In the genomic region with DNA sequence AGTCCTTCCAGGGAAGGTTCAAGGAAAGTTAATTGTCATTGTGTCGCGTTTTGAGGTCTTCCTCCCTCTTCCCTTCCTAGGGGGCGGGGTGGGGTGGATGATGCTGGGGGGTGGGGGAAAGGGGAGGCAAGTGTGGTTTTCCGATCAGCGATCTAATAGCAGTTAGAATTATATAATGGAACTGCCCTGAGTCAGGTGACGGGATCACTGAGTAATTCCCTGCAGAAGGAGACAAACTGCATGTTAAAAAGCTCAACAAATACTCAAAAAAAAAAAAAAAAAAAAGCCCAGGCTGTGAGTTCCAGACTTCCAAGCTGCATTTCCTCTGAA, we compare ENCODE assay signal across 10 cellular contexts.
A peak's percentile ranks its signal among the peaks of the same experiment; 100 is the strongest.
DNase-seq lines count a peak whose midpoint lies in the region; ATAC-seq, FAIRE-seq and TF ChIP-seq lines count a peak whose summit lies in the region.
"Had no signal": no experiment of that assay in that cellular context is flagged by ENCODE, and none has a peak within 500 bp of the region (broad histone marks: within the 10 kb centered on the region; RNA-seq: fewer than 3 reads in every experiment).

No MANE protein-coding gene starts in this region.

- no peak for ATAC-seq in SK-N-SH treated with all-trans-retinoic acid at 6 μM for 48 hours
- no peak for ATAC-seq in activated naive CD8-positive, alpha-beta T cell treated with anti-CD3 and anti-CD28 coated beads, Interleukin-2, amount 50 U/mL, for 24 hours

- WGBS in SK-N-SH (ENCODE audit: low lambda C conversion rate) = 77% methylated on average over 6 of the region's 6 CpGs
- 10 to 14% methylated on average over 6 of the region's 6 CpGs for WGBS in lower leg skin, 2 donors

- H3K9me3 Mint-ChIP-seq in activated naive CD8-positive, alpha-beta T cell treated with anti-CD3 and anti-CD28 coated beads, Interleukin-2, amount 50 U/mL, for 24 hours = no peaks in the 10 kb centered on the region

- TF ChIP-seq RAD21 in SK-N-SH (IDR thresholded peaks at IDR 0.05; ENCODE audit: low read length) = no peak

- H3K4me3 Mint-ChIP-seq in activated naive CD8-positive, alpha-beta T cell treated with anti-CD3 and anti-CD28 coated beads, Interleukin-2, amount 50 U/mL, for 24 hours = peak overlapping the region; percentile 81

- H3K9me3 ChIP-seq in SK-N-SH (no peaks in the 10 kb centered on the region), kidney (ENCODE audit: control insufficient read depth in 1 of 2, low read length in 2 of 2) (no peaks in the 10 kb centered on the region), subcutaneous abdominal adipose tissue (ENCODE audit: control insufficient read depth in 5 of 5, low read length in 5 of 5) (no peaks in the 10 kb centered on the region)

- no peak for DNase-seq in SK-N-SH
- DNase-seq in activated naive CD8-positive, alpha-beta T cell treated with anti-CD3 and anti-CD28 coated beads, Interleukin-2, amount 50 U/mL, for 24 hours = no peak
- no peak for DNase-seq in kidney
- DNase-seq in lower leg skin (ENCODE audit: low spot score in 2 of 2) = no peak
- DNase-seq in HuH-7 (ENCODE audit: low spot score) = no peak
- no peak for DNase-seq in anterior cingulate cortex (lab: John Stamatoyannopoulos, UW)
- DNase-seq: SIG-M5 had no signal

- peaks cover 42% of the 10 kb centered on the region for H3K27me3 Mint-ChIP-seq in activated naive CD8-positive, alpha-beta T cell treated with anti-CD3 and anti-CD28 coated beads, Interleukin-2, amount 50 U/mL, for 24 hours

- no peaks in the 10 kb centered on the region for H3K9me2 ChIP-seq in SK-N-SH

- no peak for TF ChIP-seq EP300 in SK-N-SH (IDR thresholded peaks at IDR 0.05; ENCODE audit: borderline replicate concordance in 1 of 2, low read depth in 1 of 2, low read length in 1 of 2)

- peaks cover 23% of the 10 kb centered on the region for H3K4me1 Mint-ChIP-seq in activated naive CD8-positive, alpha-beta T cell treated with anti-CD3 and anti-CD28 coated beads, Interleukin-2, amount 50 U/mL, for 24 hours

- H3K27me3 ChIP-seq in SK-N-SH (ENCODE audit: insufficient read depth) (no peaks in the 10 kb centered on the region), subcutaneous abdominal adipose tissue (ENCODE audit: control insufficient read depth in 5 of 5, insufficient read depth in 4 of 5, low read length in 5 of 5) (peaks cover 0 to 6% (median 0%) of the 10 kb centered on the region in 5 donors)

- H3K27ac ChIP-seq in SK-N-SH (ENCODE audit: low read depth in 2 of 2, low read length in 1 of 2) = no peak overlapping the region
- peak overlapping the region; percentile 74 to 81 for H3K27ac ChIP-seq in kidney (ENCODE audit: low read depth in 2 of 2, low read length in 2 of 2)
- peak overlapping the region; percentile 73 for H3K27ac ChIP-seq in subcutaneous abdominal adipose tissue (ENCODE audit: low read depth, low read length)

- H3K4me1 ChIP-seq in SK-N-SH (ENCODE audit: control insufficient read depth in 1 of 2, insufficient read depth in 2 of 2, low read depth in 1 of 2, low read length in 1 of 2) (peaks cover 0 to 6% of the 10 kb centered on the region in 2 experiments; a peak in 1 of 4 replicates), kidney (ENCODE audit: control insufficient read depth in 1 of 2, insufficient read depth in 1 of 2, low read depth in 1 of 2, low read length in 2 of 2) (peaks cover 4 to 8% of the 10 kb centered on the region in 2 donors), subcutaneous abdominal adipose tissue (ENCODE audit: control insufficient read depth in 5 of 5, insufficient read depth in 5 of 5, low read length in 5 of 5) (peaks cover 0 to 18% (median 14%) of the 10 kb centered on the region in 5 donors)

- POLR2A ChIA-PET in SK-N-SH (lab: Yijun Ruan, JAX) = no interaction called here

- no peaks in the 10 kb centered on the region for H3K36me3 ChIP-seq in SK-N-SH (replicated peaks in 1 of 2; ENCODE audit: control insufficient read depth in 1 of 2, insufficient read depth in 2 of 2, low read length in 1 of 2)
- no peaks in the 10 kb centered on the region for H3K36me3 ChIP-seq in kidney (ENCODE audit: control insufficient read depth in 1 of 2, insufficient read depth in 2 of 2, low read length in 2 of 2)
- H3K36me3 ChIP-seq in subcutaneous abdominal adipose tissue (ENCODE audit: control insufficient read depth in 5 of 5, insufficient read depth in 5 of 5, low read length in 5 of 5) = no peaks in the 10 kb centered on the region

- CTCF ChIA-PET in SK-N-SH (lab: Yijun Ruan, JAX) = interaction anchor here (1.5 to 1.7 kb wide), 2 partner anchors 41 to 374 kb away, joined by 3 to 6 read pairs; no protein-coding TSS in a partner anchor

- FAIRE-seq in kidney (lab: Jason Lieb, UNC) = no peak
- FAIRE-seq: A204.1 had no signal

- peak overlapping the region; percentile 41; the same call in 1 of the 2 replicates for H3K9ac ChIP-seq in SK-N-SH
- peak overlapping the region; percentile 86 to 92 for H3K9ac ChIP-seq in kidney (ENCODE audit: low read length in 2 of 2)
- H3K9ac ChIP-seq in subcutaneous abdominal adipose tissue (ENCODE audit: low read length in 5 of 5) = peak overlapping the region in 4 of 5 donors; percentile 60 to 78 (median 72)

- intact Hi-C loops in kidney (cut with DNase I) (no loop called here), lower leg skin (cut with DNase I; ENCODE audit: low total_unique reads) (no loop called here)

- H2AFZ ChIP-seq in SK-N-SH (ENCODE audit: low read depth) = peak overlapping the region; percentile 91

- TF ChIP-seq CTCF in SK-N-SH (IDR thresholded peaks at IDR 0.05) (no peak), kidney (IDR thresholded peaks at IDR 0.05; ENCODE audit: borderline replicate concordance, extremely low read depth, insufficient read depth) (no peak), lower leg skin (IDR thresholded peaks at IDR 0.05) (no peak)

- no peaks in the 10 kb centered on the region for H3K79me2 ChIP-seq in SK-N-SH (ENCODE audit: insufficient read depth)

- H3K4me3 ChIP-seq in SK-N-SH (ENCODE audit: low read depth in 2 of 2, low read length in 1 of 2) (peak overlapping the region; percentile 62 to 74), kidney (ENCODE audit: low read length in 2 of 2) (peak overlapping the region; percentile 96 to 98), subcutaneous abdominal adipose tissue (ENCODE audit: low read depth in 1 of 5, low read length in 5 of 5) (peak overlapping the region; percentile 80 to 86 (median 83)), lower leg skin (ENCODE audit: low read depth, poor library complexity, severe bottlenecking) (no peak overlapping the region)

- no peak overlapping the region for H3K27ac Mint-ChIP-seq in activated naive CD8-positive, alpha-beta T cell treated with anti-CD3 and anti-CD28 coated beads, Interleukin-2, amount 50 U/mL, for 24 hours

- TF ChIP-seq POLR2A in lower leg skin (IDR thresholded peaks at IDR 0.05) = no peak

- no peaks in the 10 kb centered on the region for H4K20me1 ChIP-seq in SK-N-SH (ENCODE audit: insufficient read depth)

- H3K36me3 Mint-ChIP-seq in activated naive CD8-positive, alpha-beta T cell treated with anti-CD3 and anti-CD28 coated beads, Interleukin-2, amount 50 U/mL, for 24 hours (ENCODE audit: low read depth) = no peaks in the 10 kb centered on the region

- no peaks in the 10 kb centered on the region for H3F3A ChIP-seq in SK-N-SH (replicated peaks; ENCODE audit: insufficient read depth)

- peak overlapping the region; percentile 87 for H3K4me2 ChIP-seq in SK-N-SH

TF ChIP-seq in SK-N-SH, 30 proteins besides CTCF, POLR2A, EP300 and RAD21 (continues in another document):
- TF ChIP-seq CHD2 (IDR thresholded peaks at IDR 0.05; ENCODE audit: low read length, partially characterized antibody) = no peak

TF ChIP-seq in SK-N-SH treated with all-trans-retinoic acid at 6 μM for 48 hours, 23 proteins besides CTCF, POLR2A, EP300 and RAD21 (continues in another document):
- TF ChIP-seq, protein P1, sequence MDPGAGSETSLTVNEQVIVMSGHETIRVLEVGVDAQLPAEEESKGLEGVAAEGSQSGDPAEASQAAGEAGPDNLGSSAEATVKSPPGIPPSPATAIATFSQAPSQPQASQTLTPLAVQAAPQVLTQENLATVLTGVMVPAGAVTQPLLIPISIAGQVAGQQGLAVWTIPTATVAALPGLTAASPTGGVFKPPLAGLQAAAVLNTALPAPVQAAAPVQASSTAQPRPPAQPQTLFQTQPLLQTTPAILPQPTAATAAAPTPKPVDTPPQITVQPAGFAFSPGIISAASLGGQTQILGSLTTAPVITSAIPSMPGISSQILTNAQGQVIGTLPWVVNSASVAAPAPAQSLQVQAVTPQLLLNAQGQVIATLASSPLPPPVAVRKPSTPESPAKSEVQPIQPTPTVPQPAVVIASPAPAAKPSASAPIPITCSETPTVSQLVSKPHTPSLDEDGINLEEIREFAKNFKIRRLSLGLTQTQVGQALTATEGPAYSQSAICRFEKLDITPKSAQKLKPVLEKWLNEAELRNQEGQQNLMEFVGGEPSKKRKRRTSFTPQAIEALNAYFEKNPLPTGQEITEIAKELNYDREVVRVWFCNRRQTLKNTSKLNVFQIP (CRISPR knock-in tag; IDR thresholded peaks at IDR 0.05; ENCODE audit: borderline replicate concordance, low read depth) = no peak
- TF ChIP-seq SNAI2 (CRISPR knock-in tag; IDR thresholded peaks at IDR 0.05) (no peak), TCF4 (CRISPR knock-in tag; IDR thresholded peaks at IDR 0.05; ENCODE audit: borderline replicate concordance) (no peak), PPARA (CRISPR knock-in tag; IDR thresholded peaks at IDR 0.05; ENCODE audit: borderline replicate concordance) (no peak), RARB (CRISPR knock-in tag; IDR thresholded peaks at IDR 0.05) (no peak), ZFP3 (CRISPR knock-in tag; IDR thresholded peaks at IDR 0.05) (no peak)
- TF ChIP-seq, protein P2, sequence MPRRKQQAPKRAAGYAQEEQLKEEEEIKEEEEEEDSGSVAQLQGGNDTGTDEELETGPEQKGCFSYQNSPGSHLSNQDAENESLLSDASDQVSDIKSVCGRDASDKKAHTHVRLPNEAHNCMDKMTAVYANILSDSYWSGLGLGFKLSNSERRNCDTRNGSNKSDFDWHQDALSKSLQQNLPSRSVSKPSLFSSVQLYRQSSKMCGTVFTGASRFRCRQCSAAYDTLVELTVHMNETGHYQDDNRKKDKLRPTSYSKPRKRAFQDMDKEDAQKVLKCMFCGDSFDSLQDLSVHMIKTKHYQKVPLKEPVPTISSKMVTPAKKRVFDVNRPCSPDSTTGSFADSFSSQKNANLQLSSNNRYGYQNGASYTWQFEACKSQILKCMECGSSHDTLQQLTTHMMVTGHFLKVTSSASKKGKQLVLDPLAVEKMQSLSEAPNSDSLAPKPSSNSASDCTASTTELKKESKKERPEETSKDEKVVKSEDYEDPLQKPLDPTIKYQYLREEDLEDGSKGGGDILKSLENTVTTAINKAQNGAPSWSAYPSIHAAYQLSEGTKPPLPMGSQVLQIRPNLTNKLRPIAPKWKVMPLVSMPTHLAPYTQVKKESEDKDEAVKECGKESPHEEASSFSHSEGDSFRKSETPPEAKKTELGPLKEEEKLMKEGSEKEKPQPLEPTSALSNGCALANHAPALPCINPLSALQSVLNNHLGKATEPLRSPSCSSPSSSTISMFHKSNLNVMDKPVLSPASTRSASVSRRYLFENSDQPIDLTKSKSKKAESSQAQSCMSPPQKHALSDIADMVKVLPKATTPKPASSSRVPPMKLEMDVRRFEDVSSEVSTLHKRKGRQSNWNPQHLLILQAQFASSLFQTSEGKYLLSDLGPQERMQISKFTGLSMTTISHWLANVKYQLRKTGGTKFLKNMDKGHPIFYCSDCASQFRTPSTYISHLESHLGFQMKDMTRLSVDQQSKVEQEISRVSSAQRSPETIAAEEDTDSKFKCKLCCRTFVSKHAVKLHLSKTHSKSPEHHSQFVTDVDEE (CRISPR knock-in tag; IDR thresholded peaks at IDR 0.05) = no peak

Comparison
In these comparisons a context has a peak if more than half of its experiments do, and no peak if none do; other contexts are left out.
1. H3K27ac ChIP-seq: peak in kidney (2 of 2) and subcutaneous abdominal adipose tissue (single experiment); none in SK-N-SH (0 of 2).
2. Peak in every context shown above with its lines, with median percentiles within 50 percentile points of each other: H3K9ac ChIP-seq.